1 cellular context compared by ENCODE assay signal in the genomic region with DNA sequence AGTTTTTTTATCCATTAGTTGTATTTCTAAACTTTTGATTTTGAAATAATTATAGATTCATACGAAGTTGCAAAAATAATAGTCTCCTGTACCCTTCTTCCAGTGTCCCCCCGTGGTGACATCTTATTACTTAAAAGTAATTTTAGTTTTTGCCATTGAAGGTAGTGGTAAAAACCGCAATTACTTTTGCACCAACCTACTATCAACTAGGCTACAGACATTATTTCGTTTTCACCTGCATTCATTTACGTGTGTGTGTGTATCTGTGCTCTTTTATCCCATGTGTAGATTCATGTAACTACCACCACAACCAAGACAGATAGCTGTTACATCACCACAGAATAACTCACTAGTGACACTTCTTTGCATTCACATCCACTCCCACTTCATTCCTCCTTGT.
TF ChIP-seq lines count a peak whose summit lies in the region.

No MANE protein-coding gene starts in this region.

TF ChIP-seq in K562, 482 proteins besides CTCF, POLR2A, EP300 and RAD21:
- TF ChIP-seq ZNF785 (CRISPR knock-in tag; IDR thresholded peaks at IDR 0.05), result no peak
- no peak for TF ChIP-seq SNIP1 (IDR thresholded peaks at IDR 0.05; ENCODE audit: low read depth)
- TF ChIP-seq, protein P1, sequence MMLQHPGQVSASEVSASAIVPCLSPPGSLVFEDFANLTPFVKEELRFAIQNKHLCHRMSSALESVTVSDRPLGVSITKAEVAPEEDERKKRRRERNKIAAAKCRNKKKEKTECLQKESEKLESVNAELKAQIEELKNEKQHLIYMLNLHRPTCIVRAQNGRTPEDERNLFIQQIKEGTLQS (IDR thresholded peaks at IDR 0.05), result 0 out of 2 replicates have a peak, but pooled peaks have one; percentile 10
- TF ChIP-seq, protein P1 (CRISPR knock-in tag; conservative IDR thresholded peaks at IDR 0.05), result no peak
- TF ChIP-seq, protein P2, sequence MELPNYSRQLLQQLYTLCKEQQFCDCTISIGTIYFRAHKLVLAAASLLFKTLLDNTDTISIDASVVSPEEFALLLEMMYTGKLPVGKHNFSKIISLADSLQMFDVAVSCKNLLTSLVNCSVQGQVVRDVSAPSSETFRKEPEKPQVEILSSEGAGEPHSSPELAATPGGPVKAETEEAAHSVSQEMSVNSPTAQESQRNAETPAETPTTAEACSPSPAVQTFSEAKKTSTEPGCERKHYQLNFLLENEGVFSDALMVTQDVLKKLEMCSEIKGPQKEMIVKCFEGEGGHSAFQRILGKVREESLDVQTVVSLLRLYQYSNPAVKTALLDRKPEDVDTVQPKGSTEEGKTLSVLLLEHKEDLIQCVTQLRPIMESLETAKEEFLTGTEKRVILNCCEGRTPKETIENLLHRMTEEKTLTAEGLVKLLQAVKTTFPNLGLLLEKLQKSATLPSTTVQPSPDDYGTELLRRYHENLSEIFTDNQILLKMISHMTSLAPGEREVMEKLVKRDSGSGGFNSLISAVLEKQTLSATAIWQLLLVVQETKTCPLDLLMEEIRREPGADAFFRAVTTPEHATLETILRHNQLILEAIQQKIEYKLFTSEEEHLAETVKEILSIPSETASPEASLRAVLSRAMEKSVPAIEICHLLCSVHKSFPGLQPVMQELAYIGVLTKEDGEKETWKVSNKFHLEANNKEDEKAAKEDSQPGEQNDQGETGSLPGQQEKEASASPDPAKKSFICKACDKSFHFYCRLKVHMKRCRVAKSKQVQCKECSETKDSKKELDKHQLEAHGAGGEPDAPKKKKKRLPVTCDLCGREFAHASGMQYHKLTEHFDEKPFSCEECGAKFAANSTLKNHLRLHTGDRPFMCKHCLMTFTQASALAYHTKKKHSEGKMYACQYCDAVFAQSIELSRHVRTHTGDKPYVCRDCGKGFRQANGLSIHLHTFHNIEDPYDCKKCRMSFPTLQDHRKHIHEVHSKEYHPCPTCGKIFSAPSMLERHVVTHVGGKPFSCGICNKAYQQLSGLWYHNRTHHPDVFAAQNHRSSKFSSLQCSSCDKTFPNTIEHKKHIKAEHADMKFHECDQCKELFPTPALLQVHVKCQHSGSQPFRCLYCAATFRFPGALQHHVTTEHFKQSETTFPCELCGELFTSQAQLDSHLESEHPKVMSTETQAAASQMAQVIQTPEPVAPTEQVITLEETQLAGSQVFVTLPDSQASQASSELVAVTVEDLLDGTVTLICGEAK (IDR thresholded peaks at IDR 0.05), result peak; percentile 71
- TF ChIP-seq, protein P2 (CRISPR knock-in tag; IDR thresholded peaks at IDR 0.05), result no peak
